1 cellular context compared by ENCODE assay signal in genomic region chr14:23939607-23940326, GRCh38.
TF ChIP-seq lines count a peak whose summit lies in the region.

No MANE protein-coding gene starts in this region.

TF ChIP-seq in K562, 482 proteins besides CTCF, POLR2A, EP300 and RAD21 (continued from another document and continues in another):
- no peak for TF ChIP-seq TAF1 (IDR thresholded peaks at IDR 0.05; ENCODE audit: control insufficient read depth, extremely low read depth, insufficient read depth, low read length, severe bottlenecking)
- TF ChIP-seq TBP (optimal IDR thresholded peaks at IDR 0.05; ENCODE audit: low read depth, low read length): no peak
- peak; percentile 47; the same call in 1 of the 2 replicates for TF ChIP-seq PTRF (tag; IDR thresholded peaks at IDR 0.05)
- TF ChIP-seq ZNF23 (CRISPR knock-in tag; IDR thresholded peaks at IDR 0.05): peak; percentile 45; the same call in 1 of the 2 replicates
- TF ChIP-seq IRF9 (tag; IDR thresholded peaks at IDR 0.05): no peak
- TF ChIP-seq YY1 (IDR thresholded peaks at IDR 0.05; ENCODE audit: borderline replicate concordance in 1 of 3, control insufficient read depth in 1 of 3, extremely low read depth in 1 of 3, insufficient read depth in 3 of 3, insufficient read length in 1 of 3, insufficient replicate concordance in 2 of 3, low read depth in 1 of 3, low read length in 2 of 3): no peak
- peak; percentile 69 for TF ChIP-seq ZNF134 (CRISPR knock-in tag; conservative IDR thresholded peaks at IDR 0.05)
- TF ChIP-seq HMGN3 (IDR thresholded peaks at IDR 0.05; ENCODE audit: borderline replicate concordance, extremely low read depth, insufficient read length, low read depth, low read length): no peak
- TF ChIP-seq FOXM1 (IDR thresholded peaks at IDR 0.05; ENCODE audit: low read depth): no peak
- no peak for TF ChIP-seq FOXM1 (CRISPR knock-in tag; IDR thresholded peaks at IDR 0.05; ENCODE audit: low read depth)
- no peak for TF ChIP-seq JUN (IDR thresholded peaks at IDR 0.05; ENCODE audit: borderline replicate concordance, low read depth, low read length)
- TF ChIP-seq JUN (CRISPR knock-in tag; IDR thresholded peaks at IDR 0.05; ENCODE audit: borderline replicate concordance): no peak
- TF ChIP-seq TEAD4 (IDR thresholded peaks at IDR 0.05; ENCODE audit: low read length): peak; percentile 57; the same call in 1 of the 2 replicates
- TF ChIP-seq TEAD4 (CRISPR knock-in tag; IDR thresholded peaks at IDR 0.05; ENCODE audit: borderline replicate concordance): no peak
- TF ChIP-seq PPARD (CRISPR knock-in tag; IDR thresholded peaks at IDR 0.05): peak; percentile 74; the same call in 1 of the 2 replicates
- no peak for TF ChIP-seq MXI1 (IDR thresholded peaks at IDR 0.05; ENCODE audit: low read depth, low read length)
- TF ChIP-seq PHF8 (IDR thresholded peaks at IDR 0.05; ENCODE audit: borderline replicate concordance, low read length): no peak
- TF ChIP-seq ZFP36 (IDR thresholded peaks at IDR 0.05; ENCODE audit: low read depth, low read length, partially characterized antibody): no peak
- TF ChIP-seq PHTF2 (CRISPR knock-in tag; IDR thresholded peaks at IDR 0.05): 0 out of 2 replicates have a peak, but pooled peaks have one; percentile 34
- no peak for TF ChIP-seq PML (IDR thresholded peaks at IDR 0.05; ENCODE audit: low read length)
- TF ChIP-seq ZNF41 (CRISPR knock-in tag; conservative IDR thresholded peaks at IDR 0.05): peak; percentile 86
- TF ChIP-seq NCOA2 (IDR thresholded peaks at IDR 0.05; ENCODE audit: partially characterized antibody in 2 of 2): no peak
- TF ChIP-seq KLF16 (IDR thresholded peaks at IDR 0.05): peak; percentile 24; the same call in 1 of the 2 replicates
- no peak for TF ChIP-seq MNT (conservative IDR thresholded peaks at IDR 0.05)
- TF ChIP-seq SFPQ (IDR thresholded peaks at IDR 0.05; ENCODE audit: low read depth, low read length): no peak
- TF ChIP-seq NR3C1 (CRISPR knock-in tag; IDR thresholded peaks at IDR 0.05): no peak
- no peak for TF ChIP-seq ZFP91 (CRISPR knock-in tag; IDR thresholded peaks at IDR 0.05)
- no peak for TF ChIP-seq FOXK1 (CRISPR knock-in tag; IDR thresholded peaks at IDR 0.05; ENCODE audit: borderline replicate concordance)
- TF ChIP-seq EGR1 (conservative IDR thresholded peaks at IDR 0.05): no peak
- no peak for TF ChIP-seq NFE2L1 (tag; IDR thresholded peaks at IDR 0.05; ENCODE audit: borderline replicate concordance, low read depth)
- no peak for TF ChIP-seq ZNF717 (CRISPR knock-in tag; IDR thresholded peaks at IDR 0.05)
- TF ChIP-seq NELFE (IDR thresholded peaks at IDR 0.05; ENCODE audit: insufficient read depth, insufficient read length): no peak
- peak; percentile 65; the same call in 1 of the 2 replicates for TF ChIP-seq HEY1 (CRISPR knock-in tag; IDR thresholded peaks at IDR 0.05; ENCODE audit: borderline replicate concordance)
- TF ChIP-seq IFI16 (CRISPR knock-in tag; IDR thresholded peaks at IDR 0.05): peak; percentile 94
- TF ChIP-seq MTA1 (IDR thresholded peaks at IDR 0.05; ENCODE audit: borderline replicate concordance): no peak
- no peak for TF ChIP-seq ZNF263 (CRISPR knock-in tag; IDR thresholded peaks at IDR 0.05; ENCODE audit: borderline replicate concordance)
- TF ChIP-seq RB1 (IDR thresholded peaks at IDR 0.05; ENCODE audit: low read depth): no peak
- TF ChIP-seq ZFX (CRISPR knock-in tag; IDR thresholded peaks at IDR 0.05): no peak
- TF ChIP-seq POLR3G (IDR thresholded peaks at IDR 0.05; ENCODE audit: extremely low read depth, insufficient read length, insufficient replicate concordance): no peak
- no peak for TF ChIP-seq GTF2B (IDR thresholded peaks at IDR 0.05; ENCODE audit: extremely low read depth, insufficient read length)
- 0 out of 2 replicates have a peak, but pooled peaks have one; percentile 18 for TF ChIP-seq ZNF398 (CRISPR knock-in tag; IDR thresholded peaks at IDR 0.05)
- TF ChIP-seq ARHGAP35 (IDR thresholded peaks at IDR 0.05; ENCODE audit: partially characterized antibody): no peak
- no peak for TF ChIP-seq ATF3 (IDR thresholded peaks at IDR 0.05)
- no peak for TF ChIP-seq ATF3 (CRISPR knock-in tag; conservative IDR thresholded peaks at IDR 0.05)
- no peak for TF ChIP-seq ZBTB8A (IDR thresholded peaks at IDR 0.05; ENCODE audit: partially characterized antibody)
- TF ChIP-seq PRMT5 (CRISPR knock-in tag; IDR thresholded peaks at IDR 0.05): no peak
- TF ChIP-seq RNF219 (CRISPR knock-in tag; IDR thresholded peaks at IDR 0.05): peak; percentile 88
- TF ChIP-seq ARID3B (CRISPR knock-in tag; IDR thresholded peaks at IDR 0.05; ENCODE audit: borderline replicate concordance): peak; percentile 60; the same call in 1 of the 2 replicates
- no peak for TF ChIP-seq ZNF24 (IDR thresholded peaks at IDR 0.05)
- peak; percentile 62; the same call in 1 of the 2 replicates for TF ChIP-seq ZNF696 (CRISPR knock-in tag; conservative IDR thresholded peaks at IDR 0.05)
